ENCODE assay signal across 1 cellular context in the genomic region with DNA sequence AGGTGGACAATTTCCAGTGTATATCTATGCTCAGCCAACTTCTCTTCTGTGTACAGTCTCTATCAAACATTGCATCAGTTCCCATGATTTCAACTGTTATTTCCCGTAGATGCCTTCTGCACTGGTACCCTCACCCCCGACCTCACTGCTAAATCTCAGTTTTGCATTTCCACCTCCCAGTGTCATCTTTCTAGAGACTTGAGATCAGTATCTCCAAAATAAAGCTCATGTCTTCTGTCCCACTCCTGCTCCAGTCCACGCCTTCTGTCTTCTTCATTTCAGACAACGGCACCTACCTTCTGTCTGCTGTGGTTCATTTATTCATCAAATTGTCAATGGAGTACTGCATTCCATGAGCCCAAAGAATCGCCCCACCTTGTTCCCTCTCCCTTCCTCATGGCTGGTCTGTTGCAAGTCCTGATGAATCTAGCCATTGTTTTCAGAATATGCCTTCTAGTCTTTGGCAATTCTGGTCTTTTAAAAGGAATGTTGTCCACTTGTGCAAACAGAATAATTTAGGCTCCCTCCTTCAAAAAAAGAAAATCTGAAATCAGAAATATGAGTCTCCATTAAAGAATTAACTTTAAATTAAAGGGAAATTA.
TF ChIP-seq lines count a peak whose summit lies in the region.

No MANE protein-coding gene starts in this region.

TF ChIP-seq in HepG2, 621 proteins besides CTCF, POLR2A, EP300 and RAD21 (continues in another document):
- TF ChIP-seq HMG20A (CRISPR knock-in tag; IDR thresholded peaks at IDR 0.05; ENCODE audit: borderline replicate concordance): 0 out of 2 replicates have a peak, but pooled peaks have one; percentile 27
- TF ChIP-seq RCOR2 (CRISPR knock-in tag; IDR thresholded peaks at IDR 0.05): peak; percentile 75; the same call in 1 of the 2 replicates
- 0 out of 2 replicates have a peak, but pooled peaks have one; percentile 8 for TF ChIP-seq SMC3 (IDR thresholded peaks at IDR 0.05; ENCODE audit: low read length)
- TF ChIP-seq TEAD3 (CRISPR knock-in tag; optimal IDR thresholded peaks at IDR 0.05; ENCODE audit: borderline replicate concordance): peak; percentile 87
- TF ChIP-seq PHF21A (CRISPR knock-in tag; IDR thresholded peaks at IDR 0.05): 0 out of 2 replicates have a peak, but pooled peaks have one; percentile 18
- TF ChIP-seq MIER3 (CRISPR knock-in tag; IDR thresholded peaks at IDR 0.05; ENCODE audit: borderline replicate concordance): peak; percentile 50; the same call in 1 of the 2 replicates
- no peak for TF ChIP-seq SNAPC2 (CRISPR knock-in tag; IDR thresholded peaks at IDR 0.05)
- no peak for TF ChIP-seq KAT7 (CRISPR knock-in tag; IDR thresholded peaks at IDR 0.05; ENCODE audit: borderline replicate concordance)
- TF ChIP-seq FOXA3 (CRISPR knock-in tag; IDR thresholded peaks at IDR 0.05): 0 out of 2 replicates have a peak, but pooled peaks have one; percentile 5
- 0 out of 2 replicates have a peak, but pooled peaks have one; percentile 46 for TF ChIP-seq DMAP1 (CRISPR knock-in tag; IDR thresholded peaks at IDR 0.05)
- peak; percentile 85 for TF ChIP-seq SOX5 (CRISPR knock-in tag; IDR thresholded peaks at IDR 0.05; ENCODE audit: borderline replicate concordance)
- peak; percentile 80 for TF ChIP-seq BCL6 (CRISPR knock-in tag; IDR thresholded peaks at IDR 0.05)
- TF ChIP-seq NR2F6 (IDR thresholded peaks at IDR 0.05): no peak
- 0 out of 2 replicates have a peak, but pooled peaks have one; percentile 10 for TF ChIP-seq NR2F6 (CRISPR knock-in tag; IDR thresholded peaks at IDR 0.05)
- TF ChIP-seq SAP130 (CRISPR knock-in tag; IDR thresholded peaks at IDR 0.05; ENCODE audit: low read depth): peak; percentile 32; the same call in 1 of the 2 replicates
- TF ChIP-seq AHR (CRISPR knock-in tag; IDR thresholded peaks at IDR 0.05): no peak
- no peak for TF ChIP-seq ATF7 (IDR thresholded peaks at IDR 0.05)
- TF ChIP-seq ATF7 (CRISPR knock-in tag; IDR thresholded peaks at IDR 0.05): no peak
- no peak for TF ChIP-seq ZNF839 (CRISPR knock-in tag; IDR thresholded peaks at IDR 0.05; ENCODE audit: borderline replicate concordance)
- TF ChIP-seq NR1H2 (CRISPR knock-in tag; IDR thresholded peaks at IDR 0.05; ENCODE audit: borderline replicate concordance, low read depth): no peak
- TF ChIP-seq, protein P1, sequence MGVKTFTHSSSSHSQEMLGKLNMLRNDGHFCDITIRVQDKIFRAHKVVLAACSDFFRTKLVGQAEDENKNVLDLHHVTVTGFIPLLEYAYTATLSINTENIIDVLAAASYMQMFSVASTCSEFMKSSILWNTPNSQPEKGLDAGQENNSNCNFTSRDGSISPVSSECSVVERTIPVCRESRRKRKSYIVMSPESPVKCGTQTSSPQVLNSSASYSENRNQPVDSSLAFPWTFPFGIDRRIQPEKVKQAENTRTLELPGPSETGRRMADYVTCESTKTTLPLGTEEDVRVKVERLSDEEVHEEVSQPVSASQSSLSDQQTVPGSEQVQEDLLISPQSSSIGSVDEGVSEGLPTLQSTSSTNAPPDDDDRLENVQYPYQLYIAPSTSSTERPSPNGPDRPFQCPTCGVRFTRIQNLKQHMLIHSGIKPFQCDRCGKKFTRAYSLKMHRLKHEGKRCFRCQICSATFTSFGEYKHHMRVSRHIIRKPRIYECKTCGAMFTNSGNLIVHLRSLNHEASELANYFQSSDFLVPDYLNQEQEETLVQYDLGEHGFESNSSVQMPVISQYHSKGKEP (CRISPR knock-in tag; IDR thresholded peaks at IDR 0.05): no peak
- no peak for TF ChIP-seq FOXA1 (IDR thresholded peaks at IDR 0.05)
- TF ChIP-seq FOXA1 (CRISPR knock-in tag; IDR thresholded peaks at IDR 0.05): peak; percentile 10; the same call in 1 of the 2 replicates
- peak; percentile 58; the same call in 1 of the 2 replicates for TF ChIP-seq NCOA2 (CRISPR knock-in tag; IDR thresholded peaks at IDR 0.05)
- no peak for TF ChIP-seq SOX6 (IDR thresholded peaks at IDR 0.05)
- peak; percentile 74 for TF ChIP-seq SOX6 (CRISPR knock-in tag; IDR thresholded peaks at IDR 0.05)
- TF ChIP-seq HIVEP1 (CRISPR knock-in tag; IDR thresholded peaks at IDR 0.05): no peak
- TF ChIP-seq GATAD2A (CRISPR knock-in tag; IDR thresholded peaks at IDR 0.05): peak; percentile 82
- peak; percentile 77 for TF ChIP-seq CEBPG (CRISPR knock-in tag; IDR thresholded peaks at IDR 0.05)
- peak; percentile 43; the same call in 1 of the 2 replicates for TF ChIP-seq HDAC2 (CRISPR knock-in tag; IDR thresholded peaks at IDR 0.05)
- TF ChIP-seq, protein P2, sequence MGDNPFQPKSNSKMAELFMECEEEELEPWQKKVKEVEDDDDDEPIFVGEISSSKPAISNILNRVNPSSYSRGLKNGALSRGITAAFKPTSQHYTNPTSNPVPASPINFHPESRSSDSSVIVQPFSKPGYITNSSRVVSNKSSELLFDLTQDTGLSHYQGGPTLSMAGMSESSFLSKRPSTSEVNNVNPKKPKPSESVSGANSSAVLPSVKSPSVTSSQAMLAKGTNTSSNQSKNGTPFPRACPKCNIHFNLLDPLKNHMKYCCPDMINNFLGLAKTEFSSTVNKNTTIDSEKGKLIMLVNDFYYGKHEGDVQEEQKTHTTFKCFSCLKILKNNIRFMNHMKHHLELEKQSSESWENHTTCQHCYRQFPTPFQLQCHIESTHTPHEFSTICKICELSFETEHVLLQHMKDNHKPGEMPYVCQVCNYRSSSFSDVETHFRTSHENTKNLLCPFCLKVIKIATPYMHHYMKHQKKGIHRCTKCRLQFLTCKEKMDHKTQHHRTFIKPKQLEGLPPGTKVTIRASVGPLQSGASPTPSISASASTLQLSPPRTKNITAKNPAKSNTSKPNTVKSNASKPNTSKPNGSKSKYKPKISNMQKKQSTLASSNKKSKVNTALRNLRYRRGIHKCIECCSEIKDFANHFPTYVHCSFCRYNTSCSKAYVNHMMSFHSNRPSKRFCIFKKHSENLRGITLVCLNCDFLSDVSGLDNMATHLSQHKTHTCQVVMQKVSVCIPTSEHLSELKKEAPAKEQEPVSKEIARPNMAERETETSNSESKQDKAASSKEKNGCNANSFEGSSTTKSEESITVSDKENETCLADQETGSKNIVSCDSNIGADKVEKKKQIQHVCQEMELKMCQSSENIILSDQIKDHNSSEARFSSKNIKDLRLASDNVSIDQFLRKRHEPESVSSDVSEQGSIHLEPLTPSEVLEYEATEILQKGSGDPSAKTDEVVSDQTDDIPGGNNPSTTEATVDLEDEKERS (CRISPR knock-in tag; IDR thresholded peaks at IDR 0.05): no peak
- TF ChIP-seq GFI1 (CRISPR knock-in tag; IDR thresholded peaks at IDR 0.05; ENCODE audit: borderline replicate concordance): peak; percentile 86; the same call in 1 of the 2 replicates
- TF ChIP-seq PAWR (CRISPR knock-in tag; IDR thresholded peaks at IDR 0.05; ENCODE audit: borderline replicate concordance): no peak
- 0 out of 2 replicates have a peak, but pooled peaks have one; percentile 27 for TF ChIP-seq PPARG (CRISPR knock-in tag; conservative IDR thresholded peaks at IDR 0.05)
- no peak for TF ChIP-seq SIN3B (IDR thresholded peaks at IDR 0.05; ENCODE audit: low read length)
- TF ChIP-seq CEBPB (IDR thresholded peaks at IDR 0.05; ENCODE audit: borderline replicate concordance, low read depth, low read length): peak; percentile 85
- no peak for TF ChIP-seq KDM5B (CRISPR knock-in tag; IDR thresholded peaks at IDR 0.05; ENCODE audit: borderline replicate concordance)
- TF ChIP-seq XRCC5 (optimal IDR thresholded peaks at IDR 0.05; ENCODE audit: low read length): peak; percentile 36
- no peak for TF ChIP-seq ZNF3 (CRISPR knock-in tag; IDR thresholded peaks at IDR 0.05)
- peak; percentile 32; the same call in 1 of the 2 replicates for TF ChIP-seq FOSL2 (CRISPR knock-in tag; IDR thresholded peaks at IDR 0.05)
- TF ChIP-seq ZNF7 (CRISPR knock-in tag; IDR thresholded peaks at IDR 0.05): no peak
- TF ChIP-seq, protein P3, sequence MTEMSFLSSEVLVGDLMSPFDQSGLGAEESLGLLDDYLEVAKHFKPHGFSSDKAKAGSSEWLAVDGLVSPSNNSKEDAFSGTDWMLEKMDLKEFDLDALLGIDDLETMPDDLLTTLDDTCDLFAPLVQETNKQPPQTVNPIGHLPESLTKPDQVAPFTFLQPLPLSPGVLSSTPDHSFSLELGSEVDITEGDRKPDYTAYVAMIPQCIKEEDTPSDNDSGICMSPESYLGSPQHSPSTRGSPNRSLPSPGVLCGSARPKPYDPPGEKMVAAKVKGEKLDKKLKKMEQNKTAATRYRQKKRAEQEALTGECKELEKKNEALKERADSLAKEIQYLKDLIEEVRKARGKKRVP (CRISPR knock-in tag; IDR thresholded peaks at IDR 0.05): peak in 1 of 2 experiments; percentile 69; a peak in 1 of 4 replicates
- TF ChIP-seq, protein P4, sequence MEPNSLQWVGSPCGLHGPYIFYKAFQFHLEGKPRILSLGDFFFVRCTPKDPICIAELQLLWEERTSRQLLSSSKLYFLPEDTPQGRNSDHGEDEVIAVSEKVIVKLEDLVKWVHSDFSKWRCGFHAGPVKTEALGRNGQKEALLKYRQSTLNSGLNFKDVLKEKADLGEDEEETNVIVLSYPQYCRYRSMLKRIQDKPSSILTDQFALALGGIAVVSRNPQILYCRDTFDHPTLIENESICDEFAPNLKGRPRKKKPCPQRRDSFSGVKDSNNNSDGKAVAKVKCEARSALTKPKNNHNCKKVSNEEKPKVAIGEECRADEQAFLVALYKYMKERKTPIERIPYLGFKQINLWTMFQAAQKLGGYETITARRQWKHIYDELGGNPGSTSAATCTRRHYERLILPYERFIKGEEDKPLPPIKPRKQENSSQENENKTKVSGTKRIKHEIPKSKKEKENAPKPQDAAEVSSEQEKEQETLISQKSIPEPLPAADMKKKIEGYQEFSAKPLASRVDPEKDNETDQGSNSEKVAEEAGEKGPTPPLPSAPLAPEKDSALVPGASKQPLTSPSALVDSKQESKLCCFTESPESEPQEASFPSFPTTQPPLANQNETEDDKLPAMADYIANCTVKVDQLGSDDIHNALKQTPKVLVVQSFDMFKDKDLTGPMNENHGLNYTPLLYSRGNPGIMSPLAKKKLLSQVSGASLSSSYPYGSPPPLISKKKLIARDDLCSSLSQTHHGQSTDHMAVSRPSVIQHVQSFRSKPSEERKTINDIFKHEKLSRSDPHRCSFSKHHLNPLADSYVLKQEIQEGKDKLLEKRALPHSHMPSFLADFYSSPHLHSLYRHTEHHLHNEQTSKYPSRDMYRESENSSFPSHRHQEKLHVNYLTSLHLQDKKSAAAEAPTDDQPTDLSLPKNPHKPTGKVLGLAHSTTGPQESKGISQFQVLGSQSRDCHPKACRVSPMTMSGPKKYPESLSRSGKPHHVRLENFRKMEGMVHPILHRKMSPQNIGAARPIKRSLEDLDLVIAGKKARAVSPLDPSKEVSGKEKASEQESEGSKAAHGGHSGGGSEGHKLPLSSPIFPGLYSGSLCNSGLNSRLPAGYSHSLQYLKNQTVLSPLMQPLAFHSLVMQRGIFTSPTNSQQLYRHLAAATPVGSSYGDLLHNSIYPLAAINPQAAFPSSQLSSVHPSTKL (CRISPR knock-in tag; IDR thresholded peaks at IDR 0.05): peak; percentile 64
- TF ChIP-seq KDM1A (CRISPR knock-in tag; IDR thresholded peaks at IDR 0.05): peak; percentile 45; the same call in 1 of the 2 replicates
- TF ChIP-seq CHCHD3 (CRISPR knock-in tag; IDR thresholded peaks at IDR 0.05): no peak
- TF ChIP-seq, protein P5, sequence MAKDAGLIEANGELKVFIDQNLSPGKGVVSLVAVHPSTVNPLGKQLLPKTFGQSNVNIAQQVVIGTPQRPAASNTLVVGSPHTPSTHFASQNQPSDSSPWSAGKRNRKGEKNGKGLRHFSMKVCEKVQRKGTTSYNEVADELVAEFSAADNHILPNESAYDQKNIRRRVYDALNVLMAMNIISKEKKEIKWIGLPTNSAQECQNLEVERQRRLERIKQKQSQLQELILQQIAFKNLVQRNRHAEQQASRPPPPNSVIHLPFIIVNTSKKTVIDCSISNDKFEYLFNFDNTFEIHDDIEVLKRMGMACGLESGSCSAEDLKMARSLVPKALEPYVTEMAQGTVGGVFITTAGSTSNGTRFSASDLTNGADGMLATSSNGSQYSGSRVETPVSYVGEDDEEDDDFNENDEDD (CRISPR knock-in tag; IDR thresholded peaks at IDR 0.05; ENCODE audit: borderline replicate concordance): peak; percentile 51; the same call in 1 of the 2 replicates
- TF ChIP-seq, protein P6, sequence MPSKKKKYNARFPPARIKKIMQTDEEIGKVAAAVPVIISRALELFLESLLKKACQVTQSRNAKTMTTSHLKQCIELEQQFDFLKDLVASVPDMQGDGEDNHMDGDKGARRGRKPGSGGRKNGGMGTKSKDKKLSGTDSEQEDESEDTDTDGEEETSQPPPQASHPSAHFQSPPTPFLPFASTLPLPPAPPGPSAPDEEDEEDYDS (CRISPR knock-in tag; IDR thresholded peaks at IDR 0.05): 0 out of 2 replicates have a peak, but pooled peaks have one; percentile 25
- no peak for TF ChIP-seq ZBTB8A (CRISPR knock-in tag; IDR thresholded peaks at IDR 0.05; ENCODE audit: borderline replicate concordance, low read depth)
- TF ChIP-seq, protein P7, sequence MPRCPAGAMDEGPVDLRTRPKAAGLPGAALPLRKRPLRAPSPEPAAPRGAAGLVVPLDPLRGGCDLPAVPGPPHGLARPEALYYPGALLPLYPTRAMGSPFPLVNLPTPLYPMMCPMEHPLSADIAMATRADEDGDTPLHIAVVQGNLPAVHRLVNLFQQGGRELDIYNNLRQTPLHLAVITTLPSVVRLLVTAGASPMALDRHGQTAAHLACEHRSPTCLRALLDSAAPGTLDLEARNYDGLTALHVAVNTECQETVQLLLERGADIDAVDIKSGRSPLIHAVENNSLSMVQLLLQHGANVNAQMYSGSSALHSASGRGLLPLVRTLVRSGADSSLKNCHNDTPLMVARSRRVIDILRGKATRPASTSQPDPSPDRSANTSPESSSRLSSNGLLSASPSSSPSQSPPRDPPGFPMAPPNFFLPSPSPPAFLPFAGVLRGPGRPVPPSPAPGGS (CRISPR knock-in tag; IDR thresholded peaks at IDR 0.05): no peak
- TF ChIP-seq, protein P8, sequence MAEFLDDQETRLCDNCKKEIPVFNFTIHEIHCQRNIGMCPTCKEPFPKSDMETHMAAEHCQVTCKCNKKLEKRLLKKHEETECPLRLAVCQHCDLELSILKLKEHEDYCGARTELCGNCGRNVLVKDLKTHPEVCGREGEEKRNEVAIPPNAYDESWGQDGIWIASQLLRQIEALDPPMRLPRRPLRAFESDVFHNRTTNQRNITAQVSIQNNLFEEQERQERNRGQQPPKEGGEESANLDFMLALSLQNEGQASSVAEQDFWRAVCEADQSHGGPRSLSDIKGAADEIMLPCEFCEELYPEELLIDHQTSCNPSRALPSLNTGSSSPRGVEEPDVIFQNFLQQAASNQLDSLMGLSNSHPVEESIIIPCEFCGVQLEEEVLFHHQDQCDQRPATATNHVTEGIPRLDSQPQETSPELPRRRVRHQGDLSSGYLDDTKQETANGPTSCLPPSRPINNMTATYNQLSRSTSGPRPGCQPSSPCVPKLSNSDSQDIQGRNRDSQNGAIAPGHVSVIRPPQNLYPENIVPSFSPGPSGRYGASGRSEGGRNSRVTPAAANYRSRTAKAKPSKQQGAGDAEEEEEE (CRISPR knock-in tag; IDR thresholded peaks at IDR 0.05; ENCODE audit: borderline replicate concordance): no peak
